In genomic region chr22:48320671-48321515, GRCh38 we compare ENCODE assay signal across 26 cellular contexts.
DNase-seq lines count a peak whose midpoint lies in the region; ATAC-seq, FAIRE-seq and TF ChIP-seq lines count a peak whose summit lies in the region.
"Had no signal": no experiment of that assay in that cellular context is flagged by ENCODE, and none has a peak within 500 bp of the region (broad histone marks: within the 10 kb centered on the region; RNA-seq: fewer than 3 reads in every experiment).

No MANE protein-coding gene starts in this region.

- H3K27me3 ChIP-seq in osteoblast (ENCODE audit: insufficient read depth, low read length) (no peaks in the 10 kb centered on the region), MG63 (no peaks in the 10 kb centered on the region)
- H3K27me3 ChIP-seq: pancreas had no signal

- no peaks in the 10 kb centered on the region for H4K20me1 ChIP-seq in osteoblast (ENCODE audit: insufficient read depth, low read length)

- no peak overlapping the region for H3K4me2 ChIP-seq in osteoblast (ENCODE audit: insufficient read depth, low read length)
- H3K4me2 ChIP-seq: smooth muscle cell had no signal

- TF ChIP-seq CTCF in HEK293 (tag by site-specific recombination; IDR thresholded peaks at IDR 0.05) = no peak
- TF ChIP-seq CTCF in kidney (IDR thresholded peaks at IDR 0.05; ENCODE audit: borderline replicate concordance, extremely low read depth, insufficient read depth) = no peak
- TF ChIP-seq CTCF in osteoblast (IDR thresholded peaks at IDR 0.05; ENCODE audit: extremely low read depth, low read depth, low read length) = no peak

- POLR2A ChIA-PET in HEK293 (lab: Yijun Ruan, JAX) = no interaction called here

- CTCF ChIA-PET in HEK293 (lab: Yijun Ruan, JAX) = interaction anchor here (0.5 kb wide), 1 partner anchor 179 kb away, joined by 3 read pairs; no protein-coding TSS in a partner anchor

- FAIRE-seq in kidney (lab: Jason Lieb, UNC) = no peak
- FAIRE-seq: islet of Langerhans, pancreas had no signal

- H3K36me3 ChIP-seq in HEK293 (ENCODE audit: control insufficient read depth in 2 of 2, insufficient read depth in 1 of 2, low read length in 2 of 2) (no peaks in the 10 kb centered on the region), kidney (ENCODE audit: control insufficient read depth in 1 of 2, insufficient read depth in 2 of 2, low read length in 2 of 2) (no peaks in the 10 kb centered on the region), osteoblast (ENCODE audit: insufficient read depth, low read length) (no peaks in the 10 kb centered on the region), MG63 (no peaks in the 10 kb centered on the region)
- H3K36me3 ChIP-seq: pancreas had no signal

- H3K4me1 ChIP-seq in HEK293 (ENCODE audit: control insufficient read depth, insufficient read depth, low read length) (no peaks in the 10 kb centered on the region), kidney (ENCODE audit: control insufficient read depth in 1 of 2, insufficient read depth in 1 of 2, low read depth in 1 of 2, low read length in 2 of 2) (no peaks in the 10 kb centered on the region), osteoblast (ENCODE audit: insufficient read depth, low read length) (no peaks in the 10 kb centered on the region)
- H3K4me1 ChIP-seq: pancreas had no signal

- H3K9ac ChIP-seq in kidney (ENCODE audit: low read length in 2 of 2) = no peak overlapping the region

- intact Hi-C loops in kidney (cut with DNase I) = no loop called here

- no peak overlapping the region for H3K27ac ChIP-seq in HEK293 (ENCODE audit: extremely low read depth, low read depth, low read length)
- H3K27ac ChIP-seq in kidney (ENCODE audit: low read depth in 2 of 2, low read length in 2 of 2) = no peak overlapping the region
- no peak overlapping the region for H3K27ac ChIP-seq in osteoblast (ENCODE audit: low read depth, low read length)
- H3K27ac ChIP-seq: pancreas had no signal

- no peak for ATAC-seq in HG02884 (IDR thresholded peaks at IDR 0.05; ENCODE audit: unreplicated experiment)
- ATAC-seq: activated CD8-positive, alpha-beta memory T cell treated with anti-CD3 and anti-CD28 coated beads, Interleukin-2, amount 10 ng/mL, durations not matched to agents 7 days and 5 days; activated naive CD8-positive, alpha-beta T cell treated with anti-CD3 and anti-CD28 coated beads, Interleukin-2, amount 50 U/mL, for 24 hours; activated T-cell treated with anti-CD3 and anti-CD28 coated beads, Interleukin-2, amount 50 U/mL, for 4 hours; naive thymus-derived CD8-positive, alpha-beta T cell; pancreas; T-cell had no signal

- H3K4me3 ChIP-seq in HEK293 (ENCODE audit: low read depth, low read length) (no peak overlapping the region), kidney (ENCODE audit: low read length in 2 of 2) (no peak overlapping the region), osteoblast (ENCODE audit: insufficient read depth, low read length) (no peak overlapping the region), MG63 (no peak overlapping the region)
- H3K4me3 ChIP-seq: pancreas, smooth muscle cell had no signal

- H2AFZ ChIP-seq in osteoblast (ENCODE audit: low read length) = no peak overlapping the region

- H3K9me3 ChIP-seq in HEK293 (ENCODE audit: control insufficient read depth, insufficient read depth, low read depth, low read length) (peaks cover 5% of the 10 kb centered on the region), kidney (ENCODE audit: control insufficient read depth in 1 of 2, low read length in 2 of 2) (peaks cover 0 to 4% of the 10 kb centered on the region in 2 donors), osteoblast (ENCODE audit: low read depth, low read length) (peaks cover 3% of the 10 kb centered on the region), MG63 (no peaks in the 10 kb centered on the region)
- H3K9me3 ChIP-seq: pancreas had no signal

- peak; percentile 10 for DNase-seq in COLO668 (lab: John Stamatoyannopoulos, UW; ENCODE audit: unreplicated experiment)
- peak; percentile 65 for DNase-seq in kidney
- DNase-seq in osteoblast (ENCODE audit: insufficient read length, low spot score, missing footprints) = peak; percentile 45
- DNase-seq in COR-L47 (lab: John Stamatoyannopoulos, UW) = no peak
- no peak for DNase-seq in MG63
- no peak for DNase-seq in T-helper 2 cell
- DNase-seq: activated CD4-positive, alpha-beta T cell treated with anti-CD3 and anti-CD28 coated beads, Interleukin-2, amount 50 U/mL, for 4 hours; activated CD8-positive, alpha-beta memory T cell treated with anti-CD3 and anti-CD28 coated beads, Interleukin-2, amount 10 ng/mL, durations not matched to agents 7 days and 5 days; activated naive CD8-positive, alpha-beta T cell treated with anti-CD3 and anti-CD28 coated beads, Interleukin-2, amount 50 U/mL, for 24 hours; activated T-cell treated with anti-CD3 and anti-CD28 coated beads, Interleukin-2, amount 50 U/mL, for 4 hours; Calu3; DMS79 treated with DMSO at 0.1 percent for 48 hours; erythroblast; GF-D8; HFFc6; NCI-H1048; NCI-H187 treated with DMSO at 0.1 percent for 48 hours; pancreas; stimulated activated CD4-positive, alpha-beta T cell treated with anti-CD3 and anti-CD28 coated beads, Interleukin-1b, Interleukin-23, amount 100 ng/mL, for 48 hours; stimulated activated naive CD4-positive, alpha-beta T cell treated with Interleukin-2 at 50 U/mL for 16 hours; T-cell had no signal

- H3K79me2 ChIP-seq in osteoblast (ENCODE audit: insufficient read depth, low read length) = no peaks in the 10 kb centered on the region

TF ChIP-seq in HEK293, 187 proteins besides CTCF, POLR2A, EP300 and RAD21:
- TF ChIP-seq ZNF596 (tag by site-specific recombination; IDR thresholded peaks at IDR 0.05) (no peak), ZIC2 (tag by site-specific recombination; IDR thresholded peaks at IDR 0.05) (peak; percentile 59)
TF ChIP-seq in HEK293: peak in this region for 1.

Comparison
In these comparisons a context has a peak if more than half of its experiments do, and no peak if none do; other contexts are left out.
1. DNase-seq: peak in COLO668 (single experiment), kidney (single experiment) and osteoblast (single experiment); none in COR-L47 (single experiment), MG63 (single experiment) and T-helper 2 cell (0 of 5).